Comparison of ENCODE assay signal across 8 cellular contexts in the genomic region with DNA sequence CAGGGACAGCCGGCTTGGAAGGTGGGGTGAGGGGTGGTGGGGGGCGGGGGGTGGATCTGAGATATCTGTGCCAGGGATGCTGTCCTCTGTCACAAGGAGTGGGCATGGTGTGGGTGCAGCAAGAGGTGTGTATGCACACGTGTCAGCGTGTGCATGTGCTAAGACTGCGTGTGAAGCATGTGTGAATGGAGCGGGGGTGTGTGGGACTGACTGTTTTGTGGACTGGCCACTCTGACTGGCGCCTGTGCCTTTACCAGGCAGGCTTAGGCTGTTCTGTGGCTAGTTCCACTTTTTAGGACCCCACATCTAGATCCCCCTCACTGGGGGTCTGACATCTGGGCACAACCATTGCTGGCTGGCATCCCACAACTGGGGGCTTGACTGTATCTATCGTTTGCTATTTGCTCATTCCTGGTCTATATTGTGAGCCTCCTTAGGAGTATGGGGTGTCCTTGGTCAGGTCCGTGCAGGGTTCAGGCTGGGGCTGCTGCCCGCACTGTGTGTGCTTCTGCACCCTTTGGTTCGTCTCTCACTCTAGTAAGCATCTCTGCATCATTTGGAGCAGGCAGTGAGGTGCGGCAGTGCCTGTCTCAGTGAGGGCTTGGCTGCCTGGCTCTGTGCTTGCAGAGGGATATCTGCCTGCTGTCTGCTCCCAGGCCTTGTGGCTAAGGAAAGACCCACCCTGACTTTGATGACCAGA. TPM values are rescaled to one million over a fixed set of nuclear protein-coding genes. Genes with fewer than 3 reads are reported as not detected.
DNase-seq lines count a peak whose midpoint lies in the region; ATAC-seq and FAIRE-seq lines count a peak whose summit lies in the region.

No MANE protein-coding gene starts in this region.

- H3K9ac ChIP-seq in rectal smooth muscle tissue (ENCODE audit: low read length) = peak overlapping the region; percentile 10

- H3K27ac ChIP-seq in SJSA1 (no peak overlapping the region), rectal smooth muscle tissue (ENCODE audit: low read depth, low read length) (no peak overlapping the region)

- ATAC-seq in esophagus mucosa (peak; percentile 3), GM19452 (IDR thresholded peaks at IDR 0.05; ENCODE audit: unreplicated experiment) (no peak), HG02981 (IDR thresholded peaks at IDR 0.05; ENCODE audit: unreplicated experiment) (no peak)

- H3K27me3 ChIP-seq in SJSA1 (replicated peaks) (no peaks in the 10 kb centered on the region), rectal smooth muscle tissue (ENCODE audit: control insufficient read depth, insufficient read depth, low read length) (no peaks in the 10 kb centered on the region)

- H3K9me3 ChIP-seq in SJSA1 (replicated peaks) = no peaks in the 10 kb centered on the region

- peak; percentile 51 for DNase-seq in GM03348 (ENCODE audit: low spot score)
- no peak for DNase-seq in SJSA1 (ENCODE audit: low read depth in 1 of 2, low spot score in 2 of 2)
- DNase-seq in urothelium cell line (ENCODE audit: low spot score) = no peak
- no peak for DNase-seq in NCI-H446 (lab: John Stamatoyannopoulos, UW)

- H3K4me1 ChIP-seq in SJSA1 (replicated peaks) (peaks cover 31% of the 10 kb centered on the region), rectal smooth muscle tissue (ENCODE audit: control insufficient read depth, insufficient read depth, low read length) (peaks cover 6% of the 10 kb centered on the region)

- H3K36me3 ChIP-seq in SJSA1 (peaks cover 7% of the 10 kb centered on the region), rectal smooth muscle tissue (ENCODE audit: control insufficient read depth, insufficient read depth, low read length) (peaks cover 3% of the 10 kb centered on the region)

- no peak for FAIRE-seq in urothelium cell line (lab: Jason Lieb, UNC)

- H3K4me3 ChIP-seq in SJSA1 (peak overlapping the region; percentile 51), rectal smooth muscle tissue (ENCODE audit: low read length) (peak overlapping the region; percentile 92)

RNA-seq across cellular contexts. Expression of gene AMPD2, which starts 1.9 kb away (rescaled TPM):
- total RNA-seq in SJSA1 (2014; rRNA removed; shearing (Covaris generic)) = 47.6 and 49.2 TPM in 2 replicates
- 16.5 TPM for total RNA-seq in esophagus mucosa

RNA-seq across cellular contexts. Expression of gene GNAT2, which starts 2.1 kb away (rescaled TPM):
- total RNA-seq in SJSA1 (2014; rRNA removed; shearing (Covaris generic)) = 0.16 TPM in 1 of 2 replicates, not detected in the other
- not detected for total RNA-seq in esophagus mucosa

RNA-seq across cellular contexts. Expression of gene GSTM4, which starts 34.3 kb away (rescaled TPM):
- total RNA-seq in SJSA1 (2014; rRNA removed; shearing (Covaris generic)) = 18.8 and 26.7 TPM in 2 replicates
- 27.3 TPM for total RNA-seq in esophagus mucosa

RNA-seq across cellular contexts. Expression of gene GSTM2, which starts 46.3 kb away (rescaled TPM):
- total RNA-seq in SJSA1 (2014; rRNA removed; shearing (Covaris generic)) = 4.1 and 19.3 TPM in 2 replicates
- total RNA-seq in esophagus mucosa = 17.7 TPM
